Comparison of ENCODE assay signal across 9 cellular contexts in genomic region chr22:30265851-30266444, GRCh38. TPM values are rescaled to one million over a fixed set of nuclear protein-coding genes. Genes with fewer than 3 reads are reported as not detected.
A peak's percentile ranks its signal among the peaks of the same experiment; 100 is the strongest.
DNase-seq lines count a peak whose midpoint lies in the region; ATAC-seq and TF ChIP-seq lines count a peak whose summit lies in the region.
"Had no signal": no experiment of that assay in that cellular context is flagged by ENCODE, and none has a peak within 500 bp of the region (broad histone marks: within the 10 kb centered on the region; RNA-seq: fewer than 3 reads in every experiment).

No MANE protein-coding gene starts in this region.

- BruUV-seq in MCF 10A (replicated peaks; lab: Mats Ljungman, UMichigan): no TSS peak

- peaks cover 82% of the 10 kb centered on the region for H3K36me3 Mint-ChIP-seq in activated T-cell treated with anti-CD3 and anti-CD28 coated beads, Interleukin-2, amount 50 U/mL, for 24 hours (ENCODE audit: low read depth)
- H3K36me3 Mint-ChIP-seq in MCF 10A (ENCODE audit: insufficient read depth, unreplicated experiment): no peaks in the 10 kb centered on the region

- DNase-seq in CMK (ENCODE audit: low read depth) (peak; percentile 82), NB4 (ENCODE audit: low read depth) (peak; percentile 96), left lobe of liver (ENCODE audit: low spot score) (peak; percentile 67), MCF 10A (ENCODE audit: unreplicated experiment) (no peak), islet precursor cell (no peak)
- peak; percentile 91 for DNase-seq in activated T-cell treated with anti-CD3 and anti-CD28 coated beads, Interleukin-2, amount 50 U/mL, for 24 hours
- DNase-seq in stimulated activated CD8-positive, alpha-beta memory T cell treated with anti-CD3 and anti-CD28 coated beads, Interleukin-4, amount 100 ng/mL, for 4 hours (ENCODE audit: low read depth in 2 of 2, low spot score in 1 of 2): peak; percentile 59 to 77

- POLR2A ChIA-PET in MCF 10A (lab: Yijun Ruan, JAX): no interaction called here

- peak overlapping the region; percentile 99 for H3K27ac Mint-ChIP-seq in activated T-cell treated with anti-CD3 and anti-CD28 coated beads, Interleukin-2, amount 50 U/mL, for 24 hours
- no peak overlapping the region for H3K27ac Mint-ChIP-seq in MCF 10A (ENCODE audit: low read depth, unreplicated experiment)

- ATAC-seq in GM21529 (IDR thresholded peaks at IDR 0.05; ENCODE audit: unreplicated experiment) (peak; percentile 73), left lobe of liver (peak; percentile 17)

- peak overlapping the region; percentile 74 for H3K4me3 ChIP-seq in NB4 (ENCODE audit: low read depth, low read length)

- intact Hi-C loops in MCF 10A (cut with micrococcal nuclease): no loop called here

- H3K4me3 Mint-ChIP-seq in activated T-cell treated with anti-CD3 and anti-CD28 coated beads, Interleukin-2, amount 50 U/mL, for 24 hours: peak overlapping the region; percentile 94
- no peak overlapping the region for H3K4me3 Mint-ChIP-seq in MCF 10A (ENCODE audit: unreplicated experiment)

- no peaks in the 10 kb centered on the region for H3K9me3 Mint-ChIP-seq in activated T-cell treated with anti-CD3 and anti-CD28 coated beads, Interleukin-2, amount 50 U/mL, for 24 hours
- H3K9me3 Mint-ChIP-seq in MCF 10A (ENCODE audit: unreplicated experiment): no peaks in the 10 kb centered on the region

- TF ChIP-seq CTCF in NB4 (IDR thresholded peaks at IDR 0.05; ENCODE audit: low read depth, low read length) (no peak), MCF 10A (IDR thresholded peaks at IDR 0.05; ENCODE audit: unreplicated experiment) (no peak)

- peak; percentile 56 for TF ChIP-seq POLR2A in NB4 (IDR thresholded peaks at IDR 0.05; ENCODE audit: extremely low read depth, insufficient read length)

- CTCF ChIA-PET in MCF 10A (lab: Yijun Ruan, JAX): interaction anchor here (3.6 kb wide), 1 partner anchor 20 kb away, joined by 18 read pairs; no protein-coding TSS in a partner anchor

- H3K27me3 Mint-ChIP-seq in activated T-cell treated with anti-CD3 and anti-CD28 coated beads, Interleukin-2, amount 50 U/mL, for 24 hours: no peaks in the 10 kb centered on the region
- no peaks in the 10 kb centered on the region for H3K27me3 Mint-ChIP-seq in MCF 10A (ENCODE audit: insufficient read depth, unreplicated experiment)

- H3K4me1 Mint-ChIP-seq in activated T-cell treated with anti-CD3 and anti-CD28 coated beads, Interleukin-2, amount 50 U/mL, for 24 hours (ENCODE audit: low read depth): peaks cover 57% of the 10 kb centered on the region
- peaks cover 6% of the 10 kb centered on the region for H3K4me1 Mint-ChIP-seq in MCF 10A (ENCODE audit: insufficient read depth, unreplicated experiment)

RNA-seq across cellular contexts. Expression of gene OSM, which starts 0.7 kb away (rescaled TPM):
- total RNA-seq in left lobe of liver (0.10 TPM), MCF 10A (2022) (not detected in 2 replicates)
- total RNA-seq: fibroblast of lung had no signal

RNA-seq across cellular contexts. Expression of gene LIF, which starts 19.4 kb away (rescaled TPM):
- total RNA-seq in left lobe of liver: 0.38 TPM
- total RNA-seq in MCF 10A (2022): 9.5 and 19.3 TPM in 2 replicates

RNA-seq across cellular contexts. Expression of gene CASTOR1, which starts 23.4 kb away (rescaled TPM):
- total RNA-seq in left lobe of liver: 9.7 TPM
- total RNA-seq in MCF 10A (2022): 1.2 and 4.8 TPM in 2 replicates

Comparison
In these comparisons a context has a peak if more than half of its experiments do, and no peak if none do; other contexts are left out.
1. DNase-seq: peak in CMK (single experiment), NB4 (single experiment), activated T-cell treated with anti-CD3 and anti-CD28 coated beads, Interleukin-2, amount 50 U/mL, for 24 hours (single experiment), left lobe of liver (single experiment) and stimulated activated CD8-positive, alpha-beta memory T cell treated with anti-CD3 and anti-CD28 coated beads, Interleukin-4, amount 100 ng/mL, for 4 hours (2 of 2); none in MCF 10A (single experiment) and islet precursor cell (single experiment).